Comparison of ENCODE assay signal across 1 cellular context in the genomic region with DNA sequence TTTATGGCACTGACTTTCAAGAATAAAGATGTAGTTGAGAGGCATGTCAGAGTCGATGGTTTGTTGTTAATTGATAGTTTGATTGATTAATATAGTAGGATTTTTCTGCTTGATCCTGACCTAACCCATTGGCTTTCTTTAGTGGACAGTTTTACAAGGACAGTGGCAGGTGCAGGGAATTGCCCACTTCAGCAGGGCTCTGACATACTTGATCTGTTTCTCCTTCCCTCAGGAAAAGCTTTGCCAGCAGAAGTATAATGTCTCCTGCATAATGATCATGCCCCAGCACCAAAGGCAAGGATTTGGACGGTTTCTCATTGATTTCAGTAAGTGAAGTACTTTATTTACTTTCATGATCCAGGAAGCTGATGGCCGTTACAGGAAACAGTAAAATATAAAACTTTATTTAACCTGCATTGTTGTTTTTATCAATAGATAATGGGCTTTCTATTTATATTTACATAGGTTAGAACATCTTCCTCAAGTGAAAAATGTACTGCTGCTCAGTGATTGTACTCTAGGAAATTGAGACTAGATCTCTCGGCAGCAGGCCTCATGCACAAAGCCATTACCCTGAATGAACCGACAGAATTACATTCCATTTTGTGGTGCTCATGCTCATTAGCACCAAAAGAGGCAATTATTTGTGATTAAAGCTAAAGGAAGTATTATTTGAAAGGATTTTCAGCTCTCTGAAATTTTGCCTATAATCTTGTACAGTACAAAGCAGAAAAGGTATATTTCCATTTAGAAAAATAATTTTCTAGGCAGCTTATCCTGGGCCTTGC.
TF ChIP-seq lines count a peak whose summit lies in the region.

No MANE protein-coding gene starts in this region.

TF ChIP-seq in K562, 482 proteins besides CTCF, POLR2A, EP300 and RAD21 (continued from another document):
- TF ChIP-seq, protein P1, sequence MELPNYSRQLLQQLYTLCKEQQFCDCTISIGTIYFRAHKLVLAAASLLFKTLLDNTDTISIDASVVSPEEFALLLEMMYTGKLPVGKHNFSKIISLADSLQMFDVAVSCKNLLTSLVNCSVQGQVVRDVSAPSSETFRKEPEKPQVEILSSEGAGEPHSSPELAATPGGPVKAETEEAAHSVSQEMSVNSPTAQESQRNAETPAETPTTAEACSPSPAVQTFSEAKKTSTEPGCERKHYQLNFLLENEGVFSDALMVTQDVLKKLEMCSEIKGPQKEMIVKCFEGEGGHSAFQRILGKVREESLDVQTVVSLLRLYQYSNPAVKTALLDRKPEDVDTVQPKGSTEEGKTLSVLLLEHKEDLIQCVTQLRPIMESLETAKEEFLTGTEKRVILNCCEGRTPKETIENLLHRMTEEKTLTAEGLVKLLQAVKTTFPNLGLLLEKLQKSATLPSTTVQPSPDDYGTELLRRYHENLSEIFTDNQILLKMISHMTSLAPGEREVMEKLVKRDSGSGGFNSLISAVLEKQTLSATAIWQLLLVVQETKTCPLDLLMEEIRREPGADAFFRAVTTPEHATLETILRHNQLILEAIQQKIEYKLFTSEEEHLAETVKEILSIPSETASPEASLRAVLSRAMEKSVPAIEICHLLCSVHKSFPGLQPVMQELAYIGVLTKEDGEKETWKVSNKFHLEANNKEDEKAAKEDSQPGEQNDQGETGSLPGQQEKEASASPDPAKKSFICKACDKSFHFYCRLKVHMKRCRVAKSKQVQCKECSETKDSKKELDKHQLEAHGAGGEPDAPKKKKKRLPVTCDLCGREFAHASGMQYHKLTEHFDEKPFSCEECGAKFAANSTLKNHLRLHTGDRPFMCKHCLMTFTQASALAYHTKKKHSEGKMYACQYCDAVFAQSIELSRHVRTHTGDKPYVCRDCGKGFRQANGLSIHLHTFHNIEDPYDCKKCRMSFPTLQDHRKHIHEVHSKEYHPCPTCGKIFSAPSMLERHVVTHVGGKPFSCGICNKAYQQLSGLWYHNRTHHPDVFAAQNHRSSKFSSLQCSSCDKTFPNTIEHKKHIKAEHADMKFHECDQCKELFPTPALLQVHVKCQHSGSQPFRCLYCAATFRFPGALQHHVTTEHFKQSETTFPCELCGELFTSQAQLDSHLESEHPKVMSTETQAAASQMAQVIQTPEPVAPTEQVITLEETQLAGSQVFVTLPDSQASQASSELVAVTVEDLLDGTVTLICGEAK (IDR thresholded peaks at IDR 0.05), result peak; percentile 62
- TF ChIP-seq, protein P1 (CRISPR knock-in tag; IDR thresholded peaks at IDR 0.05), result no peak
